25 cellular contexts compared by ENCODE assay signal in the genomic region with DNA sequence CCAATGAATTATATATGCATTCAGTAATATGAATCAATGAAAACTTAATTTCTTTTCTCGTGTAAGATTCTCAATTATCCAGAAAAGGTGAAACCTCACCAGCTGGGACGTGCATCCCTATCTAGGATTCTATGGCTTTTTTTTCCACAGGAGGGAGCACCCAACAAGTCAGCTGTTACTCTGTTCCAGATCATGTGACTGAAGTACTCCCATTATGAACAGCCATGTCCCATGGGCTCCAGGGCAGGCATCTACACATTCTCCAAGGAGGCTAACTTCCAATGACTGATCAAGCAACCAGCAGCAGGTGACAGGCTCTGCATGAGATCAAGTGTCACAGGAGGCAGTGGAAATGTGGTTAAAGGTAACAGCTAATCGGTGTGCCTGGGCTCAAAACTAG.
"Had no signal": no experiment of that assay in that cellular context is flagged by ENCODE, and none has a peak within 500 bp of the region (broad histone marks: within the 10 kb centered on the region; RNA-seq: fewer than 3 reads in every experiment).

No MANE protein-coding gene starts in this region.

- H3K4me2 ChIP-seq: KMS-11 had no signal

- H3K9me3 ChIP-seq: ascending aorta had no signal

- H3K4me1 ChIP-seq: ascending aorta had no signal

- H3K27ac ChIP-seq: ascending aorta, cardiac muscle cell, KMS-11, WERI-Rb-1 had no signal

- H3K9ac ChIP-seq: KMS-11 had no signal

- H3K4me3 ChIP-seq: ascending aorta, cardiac muscle cell had no signal

- H3K27me3 ChIP-seq: ascending aorta, cardiac muscle cell had no signal

- DNase-seq: activated CD4-positive, alpha-beta T cell treated with anti-CD3 and anti-CD28 coated beads, Interleukin-2, amount 10 ng/mL, durations not matched to agents 24 days and 14 days; activated CD4-positive, alpha-beta T cell treated with anti-CD3 and anti-CD28 coated beads, Interleukin-2, amount 50 U/mL, for 4 hours; activated CD8-positive, alpha-beta T cell treated with anti-CD3 and anti-CD28 coated beads for 36 hours; activated effector memory CD4-positive, alpha-beta T cell treated with anti-CD3 and anti-CD28 coated beads, Interleukin-2, amount 50 U/mL, for 16 hours; activated naive CD4-positive, alpha-beta T cell; activated naive CD8-positive, alpha-beta T cell treated with anti-CD3 and anti-CD28 coated beads, Interleukin-2, amount 10 ng/mL, durations not matched to agents 7 days and 5 days; activated T-cell treated with anti-CD3 and anti-CD28 coated beads, Interleukin-2, amount 50 U/mL, for 1 hour; activated T-cell treated with anti-CD3 and anti-CD28 coated beads, Interleukin-2, amount 50 U/mL, for 72 hours; amygdala; NCI-H1092 treated with DMSO at 0.1 percent for 48 hours; NCI-H1417; NCI-H146; NCI-H187; NCI-H2029 treated with DMSO at 0.1 percent for 48 hours; NCI-H226; NCI-H446 treated with DMSO at 0.1 percent for 48 hours; NCI-H524; OCI-M1; Right ventricle myocardium superior; SW 1271; T1000; WERI-Rb-1 had no signal

- H3K36me3 ChIP-seq: ascending aorta, cardiac muscle cell, WERI-Rb-1 had no signal
